In the genomic region with DNA sequence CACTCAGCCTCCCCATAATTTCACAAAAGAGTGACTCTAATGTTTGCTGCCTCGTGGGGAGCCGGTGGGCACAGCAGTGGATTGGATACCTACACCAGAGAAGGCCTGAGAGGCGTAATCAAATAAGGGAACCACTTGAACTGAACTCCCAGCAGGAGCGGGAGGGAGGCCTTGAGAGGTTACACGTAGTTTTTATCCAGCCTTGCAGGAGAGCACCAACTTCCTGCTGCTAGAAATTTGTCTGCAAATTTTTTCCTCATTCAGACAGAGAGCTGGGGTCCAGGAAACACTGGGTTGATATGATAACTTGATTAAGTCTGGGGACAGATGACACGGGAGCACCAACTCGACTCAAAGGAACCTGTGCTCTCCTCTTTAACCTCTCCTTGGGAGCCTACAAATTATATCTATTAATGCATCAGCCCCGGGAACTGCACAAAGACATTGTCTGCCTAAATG, we compare ENCODE assay signal across 9 cellular contexts.
DNase-seq lines count a peak whose midpoint lies in the region; ATAC-seq and TF ChIP-seq lines count a peak whose summit lies in the region.
"Had no signal": no experiment of that assay in that cellular context is flagged by ENCODE, and none has a peak within 500 bp of the region (broad histone marks: within the 10 kb centered on the region; RNA-seq: fewer than 3 reads in every experiment).

No MANE protein-coding gene starts in this region.

- peak; percentile 17 for TF ChIP-seq POLR2A in NB4 (IDR thresholded peaks at IDR 0.05; ENCODE audit: extremely low read depth, insufficient read length)

- no peak for TF ChIP-seq CTCF in NB4 (IDR thresholded peaks at IDR 0.05; ENCODE audit: low read depth, low read length)

- peaks cover 5% of the 10 kb centered on the region for H3K4me1 ChIP-seq in SJCRH30

- DNase-seq in DMS 273 treated with DMSO at 0.1 percent for 48 hours (lab: John Stamatoyannopoulos, UW) (peak; percentile 14), NB4 (ENCODE audit: low read depth) (peak; percentile 76), SJCRH30 (peak; percentile 54 to 76), left kidney (ENCODE audit: low read depth, low spot score) (peak; percentile 87)
- DNase-seq in central memory CD4-positive, alpha-beta T cell: no peak

- no peaks in the 10 kb centered on the region for H3K9me3 ChIP-seq in SJCRH30 (replicated peaks)

- no peaks in the 10 kb centered on the region for H3K27me3 ChIP-seq in SJCRH30

- peak overlapping the region; percentile 61 for H3K27ac ChIP-seq in SJCRH30
- H3K27ac ChIP-seq: KMS-11 had no signal

- no peaks in the 10 kb centered on the region for H3K36me3 ChIP-seq in SJCRH30

- peak overlapping the region; percentile 25 for H3K4me3 ChIP-seq in NB4 (ENCODE audit: low read depth, low read length)
- peak overlapping the region; percentile 41 for H3K4me3 ChIP-seq in SJCRH30

- ATAC-seq in GM21528 (IDR thresholded peaks at IDR 0.05; ENCODE audit: low FRiP score, unreplicated experiment) (no peak), HG03039 (IDR thresholded peaks at IDR 0.05; ENCODE audit: unreplicated experiment) (no peak), GM19455 (IDR thresholded peaks at IDR 0.05; ENCODE audit: unreplicated experiment) (no peak)
